ENCODE assay signal across 8 cellular contexts in the genomic region with DNA sequence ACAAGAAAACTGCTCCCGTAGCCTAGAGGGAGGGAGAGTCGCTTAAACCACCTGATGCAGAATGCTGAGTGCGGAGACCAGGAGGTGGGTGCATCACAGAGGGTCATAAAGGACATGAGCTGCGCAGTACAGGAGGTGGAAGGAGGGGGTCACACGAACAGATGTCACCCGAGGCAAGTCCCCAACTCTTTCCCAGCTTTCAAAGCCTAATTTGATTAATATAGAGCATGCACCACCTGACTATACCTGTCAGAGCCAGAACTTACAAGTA. TPM values are rescaled to one million over a fixed set of nuclear protein-coding genes. Genes with fewer than 3 reads are reported as not detected.
DNase-seq lines count a peak whose midpoint lies in the region; ATAC-seq and TF ChIP-seq lines count a peak whose summit lies in the region.

No MANE protein-coding gene starts in this region.

- H3K4ac ChIP-seq in IMR-90 (ENCODE audit: low read depth, low read length), result peak overlapping the region; percentile 79

- peak overlapping the region; percentile 96 for H2AFZ ChIP-seq in IMR-90 (replicated peaks; ENCODE audit: low read length, poor library complexity)

- peak overlapping the region; percentile 69; the same call in 2 of the 3 replicates for H2BK15ac ChIP-seq in IMR-90 (ENCODE audit: low read depth, low read length)

- H3K36me3 ChIP-seq in BE2C, result no peaks in the 10 kb centered on the region
- H3K36me3 ChIP-seq in IMR-90 (ENCODE audit: control insufficient read depth, insufficient read depth, low read length), result no peaks in the 10 kb centered on the region
- no peaks in the 10 kb centered on the region for H3K36me3 ChIP-seq in brain microvascular endothelial cell (replicated peaks)

- peaks cover 44% of the 10 kb centered on the region for H3K4me1 Mint-ChIP-seq in nephron

- DNase-seq in BE2C (no peak), IMR-90 (no peak), brain microvascular endothelial cell (no peak), KG1 (lab: John Stamatoyannopoulos, UW) (no peak), NCI-H2196 treated with DMSO at 0.1 percent for 48 hours (lab: John Stamatoyannopoulos, UW; ENCODE audit: unreplicated experiment) (no peak), AG08395 (ENCODE audit: low spot score) (no peak), left lobe of liver (ENCODE audit: low spot score) (no peak)

- ATAC-seq in IMR-90 (ENCODE audit: low read depth) (no peak), left lobe of liver (no peak)

- H3K79me1 ChIP-seq in IMR-90 (ENCODE audit: low read depth in 1 of 2, low read length in 2 of 2), result peaks cover 3 to 42% of the 10 kb centered on the region in 2 experiments; a peak in 3 of 4 replicates

- no CpG with 5 or more reads among the region's 6 CpGs for WGBS in IMR-90 (ENCODE audit: extremely low coverage in 2 of 2, insufficient read length in 1 of 2), 2 experiments

- TF ChIP-seq CTCF in BE2C (IDR thresholded peaks at IDR 0.05; ENCODE audit: low read depth, low read length), result no peak
- no peak for TF ChIP-seq CTCF in IMR-90 (conservative IDR thresholded peaks at IDR 0.05; ENCODE audit: low read depth, low read length)
- no peak for TF ChIP-seq CTCF in brain microvascular endothelial cell (IDR thresholded peaks at IDR 0.05; ENCODE audit: low read depth, low read length, missing control alignments)
- TF ChIP-seq CTCF in nephron (IDR thresholded peaks at IDR 0.05; ENCODE audit: unreplicated experiment in 3 of 3), result no peak

- BruUV-seq in IMR-90 (replicated peaks; lab: Mats Ljungman, UMichigan), result no TSS peak

- H3K27me3 ChIP-seq in BE2C (no peaks in the 10 kb centered on the region), IMR-90 (ENCODE audit: control insufficient read depth, insufficient read depth, low read length) (no peaks in the 10 kb centered on the region), brain microvascular endothelial cell (replicated peaks) (no peaks in the 10 kb centered on the region)

- dilution Hi-C loops in IMR-90 (cut with HindIII; ENCODE audit: low sequenced_read_pairs, unreplicated experiment), result no loop called here

- H3K4me2 ChIP-seq in IMR-90 (ENCODE audit: low read depth, low read length), result peak overlapping the region; percentile 87

- no peak for TF ChIP-seq POLR2A in IMR-90 (IDR thresholded peaks at IDR 0.05; ENCODE audit: low read depth, low read length)

- H3K9me3 ChIP-seq in BE2C, result no peaks in the 10 kb centered on the region
- H3K9me3 ChIP-seq in IMR-90 (ENCODE audit: control insufficient read depth, insufficient read depth, low read length), result no peaks in the 10 kb centered on the region

- H3K9me1 ChIP-seq in IMR-90 (ENCODE audit: insufficient read depth, low read length), result peaks cover 29% of the 10 kb centered on the region

- H3K27me3 Mint-ChIP-seq in nephron (ENCODE audit: low read depth), result peaks cover 7% of the 10 kb centered on the region

- H3K4me3 Mint-ChIP-seq in nephron, result peak overlapping the region; percentile 89 to 94 (median 94)

- peak overlapping the region; percentile 89 for H3K14ac ChIP-seq in IMR-90 (replicated peaks; ENCODE audit: low read depth, low read length)

- H3K36me3 Mint-ChIP-seq in nephron (ENCODE audit: low read depth), result no peaks in the 10 kb centered on the region

- H3K27ac Mint-ChIP-seq in nephron, result peak overlapping the region; percentile 71 to 92 (median 90)

- peak overlapping the region; percentile 77 for H2BK5ac ChIP-seq in IMR-90 (ENCODE audit: low read depth, low read length, poor library complexity, severe bottlenecking)

- no peak for TF ChIP-seq RAD21 in IMR-90 (IDR thresholded peaks at IDR 0.05; ENCODE audit: low read length)

- peak overlapping the region; percentile 56 for H3K18ac ChIP-seq in IMR-90 (ENCODE audit: low read depth, low read length)

- POLR2A ChIA-PET in IMR-90 (lab: Charles Lee; ENCODE audit: unreplicated experiment), result no interaction called here

- peak overlapping the region; percentile 58 for H3K23ac ChIP-seq in IMR-90 (ENCODE audit: low read depth, low read length)

- H4K20me1 ChIP-seq in IMR-90 (ENCODE audit: insufficient read depth, low read length), result peaks cover 18% of the 10 kb centered on the region

- peak overlapping the region; percentile 76; the same call in 1 of the 2 replicates for H2AK5ac ChIP-seq in IMR-90 (ENCODE audit: low read depth, low read length)

- peak overlapping the region; percentile 82 for H4K5ac ChIP-seq in IMR-90 (ENCODE audit: low read depth, low read length)

- peak overlapping the region; percentile 92 for H3K9ac ChIP-seq in IMR-90 (ENCODE audit: low read depth, low read length)

- in situ Hi-C loops in IMR-90 (cut with MboI; ENCODE audit: low sequenced_read_pairs) (loop anchor here (25.0 kb wide), 1 partner anchor 811 kb away; the partner anchor contains the start of gene SEC61G), brain microvascular endothelial cell (cut with HindIII; ENCODE audit: low pct_ligation_motif_present, low sequenced_read_pairs) (no loop called here)

- peak overlapping the region; percentile 58; the same call in 1 of the 2 replicates for H3K56ac ChIP-seq in IMR-90 (ENCODE audit: extremely low read depth, insufficient read depth, low read length)

- H3K4me3 ChIP-seq in BE2C (ENCODE audit: low read depth, low read length) (peak overlapping the region; percentile 71), IMR-90 (ENCODE audit: insufficient read depth, low read depth, low read length) (peak overlapping the region; percentile 67; the same call in 1 of the 2 replicates), brain microvascular endothelial cell (ENCODE audit: low read depth, low read length) (peak overlapping the region; percentile 68)

- H2BK120ac ChIP-seq in IMR-90 (ENCODE audit: low read depth, low read length), result peak overlapping the region; percentile 88

- no peaks in the 10 kb centered on the region for H3K9me3 Mint-ChIP-seq in nephron

- H2BK20ac ChIP-seq in IMR-90 (ENCODE audit: low read depth, low read length), result peak overlapping the region; percentile 64

- peak overlapping the region; percentile 81 for H4K91ac ChIP-seq in IMR-90 (ENCODE audit: insufficient read depth, low read depth, low read length)

- intact Hi-C loops in IMR-90 (cut with micrococcal nuclease), result loop anchor here (2.0 to 10.0 kb wide), 2 partner anchors 94 to 798 kb away; no protein-coding TSS in a partner anchor

- H3K27ac ChIP-seq in IMR-90 (ENCODE audit: insufficient read depth, low read length), result peak overlapping the region; percentile 92
- no peak overlapping the region for H3K27ac ChIP-seq in brain microvascular endothelial cell

- CTCF ChIA-PET in IMR-90 (lab: Yijun Ruan, JAX), result interaction anchor here (0.6 to 0.9 kb wide), 2 partner anchors 140 to 429 kb away, joined by 3 to 7 read pairs; no protein-coding TSS in a partner anchor

- peaks cover 25% of the 10 kb centered on the region for H3K4me1 ChIP-seq in BE2C
- peaks cover 28% of the 10 kb centered on the region for H3K4me1 ChIP-seq in IMR-90 (ENCODE audit: control insufficient read depth, insufficient read depth, low read length)

- peak overlapping the region; percentile 89 for H2AK9ac ChIP-seq in IMR-90 (replicated peaks; ENCODE audit: low read depth, low read length, poor library complexity)

- peak overlapping the region; percentile 91 to 94; a peak in 3 of 4 replicates for H4K8ac ChIP-seq in IMR-90 (ENCODE audit: low read depth in 2 of 2, low read length in 2 of 2)

TF ChIP-seq in IMR-90, 13 proteins besides CTCF, POLR2A, EP300 and RAD21:
- TF ChIP-seq, protein P1, sequence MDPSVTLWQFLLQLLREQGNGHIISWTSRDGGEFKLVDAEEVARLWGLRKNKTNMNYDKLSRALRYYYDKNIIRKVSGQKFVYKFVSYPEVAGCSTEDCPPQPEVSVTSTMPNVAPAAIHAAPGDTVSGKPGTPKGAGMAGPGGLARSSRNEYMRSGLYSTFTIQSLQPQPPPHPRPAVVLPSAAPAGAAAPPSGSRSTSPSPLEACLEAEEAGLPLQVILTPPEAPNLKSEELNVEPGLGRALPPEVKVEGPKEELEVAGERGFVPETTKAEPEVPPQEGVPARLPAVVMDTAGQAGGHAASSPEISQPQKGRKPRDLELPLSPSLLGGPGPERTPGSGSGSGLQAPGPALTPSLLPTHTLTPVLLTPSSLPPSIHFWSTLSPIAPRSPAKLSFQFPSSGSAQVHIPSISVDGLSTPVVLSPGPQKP (IDR thresholded peaks at IDR 0.05; ENCODE audit: borderline replicate concordance, low read depth, low read length), result no peak
- TF ChIP-seq CHD1 (IDR thresholded peaks at IDR 0.05; ENCODE audit: low read depth, low read length) (no peak), FOS (IDR thresholded peaks at IDR 0.05; ENCODE audit: low read depth, low read length) (no peak), MAZ (IDR thresholded peaks at IDR 0.05; ENCODE audit: borderline replicate concordance, low read depth, low read length) (no peak), NFE2L2 (IDR thresholded peaks at IDR 0.05; ENCODE audit: low read depth, low read length) (no peak), SMC3 (IDR thresholded peaks at IDR 0.05; ENCODE audit: low read depth, low read length) (no peak), CEBPB (IDR thresholded peaks at IDR 0.05; ENCODE audit: low read depth, low read length) (no peak), RCOR1 (IDR thresholded peaks at IDR 0.05; ENCODE audit: insufficient replicate concordance, low read length) (no peak), MXI1 (IDR thresholded peaks at IDR 0.05; ENCODE audit: borderline replicate concordance, low read depth, low read length) (no peak), BHLHE40 (IDR thresholded peaks at IDR 0.05; ENCODE audit: low read depth, low read length) (no peak), RFX5 (IDR thresholded peaks at IDR 0.05; ENCODE audit: low read depth, low read length) (no peak), USF2 (IDR thresholded peaks at IDR 0.05; ENCODE audit: low read depth, low read length) (no peak), MAFK (IDR thresholded peaks at IDR 0.05; ENCODE audit: low read depth, low read length) (no peak)

RNA-seq across cellular contexts. Expression of gene VOPP1, which starts 0.9 kb away (rescaled TPM):
- 38.5 TPM for polyA plus RNA-seq in BE2C (2012; ENCODE audit: insufficient read depth, insufficient read length, low read depth)
- total RNA-seq in IMR-90 (2012; rRNA removed) (94.5 and 94.7 TPM in 2 replicates), left lobe of liver (20.0 TPM)
- 54.5 and 60.2 TPM in 2 replicates for polyA plus RNA-seq in IMR-90 (2012; rRNA removed)
- 39.0 and 52.2 TPM in 2 replicates for polyA plus RNA-seq in IMR-90 (2012; cell fraction: cytosol; rRNA removed)
- 26.0 and 27.4 TPM in 2 replicates for polyA plus RNA-seq in IMR-90 (2012; cell fraction: nucleus; rRNA removed; ENCODE audit: low replicate concordance)
